In genomic region chr1:36089393-36090121, GRCh38 we compare ENCODE assay signal across 6 cellular contexts. TPM values are rescaled to one million over a fixed set of nuclear protein-coding genes. Genes with fewer than 3 reads are reported as not detected.
DNase-seq lines count a peak whose midpoint lies in the region; ATAC-seq and TF ChIP-seq lines count a peak whose summit lies in the region.

No MANE protein-coding gene starts in this region.

- peaks cover 0 to 40% of the 10 kb centered on the region in 2 donors for H3K36me3 ChIP-seq in gastroesophageal sphincter
- peaks cover 30% of the 10 kb centered on the region for H3K36me3 ChIP-seq in thoracic aorta

- no peak for TF ChIP-seq POLR2A in gastroesophageal sphincter (IDR thresholded peaks at IDR 0.05)

- H3K4me1 ChIP-seq in gastroesophageal sphincter (peaks cover 0 to 68% (median 15%) of the 10 kb centered on the region in 3 donors), thoracic aorta (ENCODE audit: control insufficient read depth in 1 of 2, low read depth in 2 of 2) (peaks cover 6 to 36% of the 10 kb centered on the region in 2 donors)

- peak overlapping the region; percentile 60 to 93 (median 90) for H3K27ac ChIP-seq in gastroesophageal sphincter
- H3K27ac ChIP-seq in thoracic aorta, result peak overlapping the region; percentile 80 to 85

- 4 to 6% methylated on average over 22 to 23 of the region's 32 CpGs for WGBS in gastroesophageal sphincter (ENCODE audit: low coverage in 1 of 2), 2 donors

- no peak for ATAC-seq in gastroesophageal sphincter
- peak; percentile 0 for ATAC-seq in thoracic aorta (ENCODE audit: insufficient number of reproducible peaks, low FRiP score, low read depth)

- H3K9me3 ChIP-seq in gastroesophageal sphincter (no peaks in the 10 kb centered on the region), thoracic aorta (no peaks in the 10 kb centered on the region)

- peak; percentile 46 for DNase-seq in GM20000 (ENCODE audit: low spot score)
- peak; percentile 66 for DNase-seq in RPMI7951 (ENCODE audit: low read depth)
- DNase-seq in thoracic aorta (ENCODE audit: low spot score), result no peak
- DNase-seq in amygdala (lab: John Stamatoyannopoulos, UW), result no peak
- DNase-seq in GDM1 (lab: John Stamatoyannopoulos, UW), result no peak

- no peak for TF ChIP-seq EP300 in gastroesophageal sphincter (IDR thresholded peaks at IDR 0.05)

- H3K27me3 ChIP-seq in gastroesophageal sphincter (peaks cover 20% of the 10 kb centered on the region), thoracic aorta (replicated peaks; ENCODE audit: insufficient read depth) (no peaks in the 10 kb centered on the region)

- H3K4me3 ChIP-seq in gastroesophageal sphincter, result peak overlapping the region; percentile 65 to 87
- H3K4me3 ChIP-seq in thoracic aorta, result peak overlapping the region; percentile 97

- TF ChIP-seq CTCF in GM20000 (IDR thresholded peaks at IDR 0.05; ENCODE audit: extremely low read depth, missing control alignments) (no peak), gastroesophageal sphincter (IDR thresholded peaks at IDR 0.05) (no peak), thoracic aorta (IDR thresholded peaks at IDR 0.05) (no peak)

RNA-seq across cellular contexts. Expression of gene ADPRS, which starts 0.9 kb away (rescaled TPM):
- 53.9 and 65.9 TPM in 2 replicates for total RNA-seq in RPMI7951 (2014; rRNA removed; shearing (Covaris generic))
- total RNA-seq in gastroesophageal sphincter (10 to 100 TPM; 23.8 to 43.4 (median 32.6) TPM), thoracic aorta (10 to 100 TPM; 34.0 to 34.1 TPM)

RNA-seq across cellular contexts. Expression of gene TEKT2, which starts 5.7 kb away (rescaled TPM):
- total RNA-seq in RPMI7951 (2014; rRNA removed; shearing (Covaris generic)), result 0.20 TPM in 1 of 2 replicates, not detected in the other
- total RNA-seq in gastroesophageal sphincter (under 1 TPM in 1 of 4 donors, not detected in 3; 0.73 TPM), thoracic aorta (not detected)

RNA-seq across cellular contexts. Expression of gene COL8A2, which starts 35.5 kb away (rescaled TPM):
- total RNA-seq in RPMI7951 (2014; rRNA removed; shearing (Covaris generic)), result 0.88 and 0.96 TPM in 2 replicates
- 10 to 100 TPM; 43.3 to 57.8 (median 50.6) TPM for total RNA-seq in gastroesophageal sphincter
- total RNA-seq in thoracic aorta, result 100 to 1,000 TPM in 1 of 2 donors, 10 to 100 TPM in 1; 41.6 to 126 TPM

RNA-seq across cellular contexts. Expression of gene TRAPPC3, which starts 59.7 kb away (rescaled TPM):
- total RNA-seq in RPMI7951 (2014; rRNA removed; shearing (Covaris generic)), result 78.2 and 125 TPM in 2 replicates
- 100 to 1,000 TPM; 102 to 166 (median 129) TPM for total RNA-seq in gastroesophageal sphincter
- total RNA-seq in thoracic aorta, result 10 to 100 TPM; 78.5 to 92.3 TPM

Comparison
In these comparisons a context has a peak if more than half of its experiments do, and no peak if none do; other contexts are left out.
1. DNase-seq: peak in GM20000 (single experiment) and RPMI7951 (single experiment); none in thoracic aorta (single experiment), amygdala (0 of 56) and GDM1 (single experiment).
2. RNA of gene COL8A2, which starts 35.5 kb away (total RNA-seq): 41.6 to 126 TPM in thoracic aorta and 43.3 to 57.8 TPM in gastroesophageal sphincter; 0.88 to 0.96 TPM in RPMI7951; every median in the first group is over 10 times any median in the second.